ENCODE assay signal across 1 cellular context in genomic region chr13:50419466-50419865, GRCh38.
TF ChIP-seq lines count a peak whose summit lies in the region.

No MANE protein-coding gene starts in this region.

TF ChIP-seq in IMR-90, 13 proteins besides CTCF, POLR2A, EP300 and RAD21:
- TF ChIP-seq CEBPB (IDR thresholded peaks at IDR 0.05; ENCODE audit: low read depth, low read length) (no peak), SMC3 (IDR thresholded peaks at IDR 0.05; ENCODE audit: low read depth, low read length) (no peak), USF2 (IDR thresholded peaks at IDR 0.05; ENCODE audit: low read depth, low read length) (no peak), MXI1 (IDR thresholded peaks at IDR 0.05; ENCODE audit: borderline replicate concordance, low read depth, low read length) (no peak), MAFK (IDR thresholded peaks at IDR 0.05; ENCODE audit: low read depth, low read length) (no peak), MAZ (IDR thresholded peaks at IDR 0.05; ENCODE audit: borderline replicate concordance, low read depth, low read length) (no peak)
